In genomic region chr11:111737877-111738205, GRCh38 we compare ENCODE assay signal across 10 cellular contexts. TPM values are rescaled to one million over a fixed set of nuclear protein-coding genes. Genes with fewer than 3 reads are reported as not detected.
DNase-seq lines count a peak whose midpoint lies in the region; ATAC-seq and TF ChIP-seq lines count a peak whose summit lies in the region.
"Had no signal": no experiment of that assay in that cellular context is flagged by ENCODE, and none has a peak within 500 bp of the region (broad histone marks: within the 10 kb centered on the region; RNA-seq: fewer than 3 reads in every experiment).

No MANE protein-coding gene starts in this region.

- H3K27ac ChIP-seq in adipose tissue (ENCODE audit: low read depth, low read length) (peak overlapping the region; percentile 98), thyroid gland (peak overlapping the region; percentile 97 to 99 (median 98))

- H3K4me1 Mint-ChIP-seq in naive B cell: peaks cover 0 to 7% (median 5%) of the 10 kb centered on the region in 3 donors
- H3K4me1 Mint-ChIP-seq in stimulated activated naive CD8-positive, alpha-beta T cell treated with anti-CD3 and anti-CD28 coated beads, Interleukin-15, amount 100 ng/mL, for 72 hours: peaks cover 16% of the 10 kb centered on the region
- H3K4me1 Mint-ChIP-seq in naive thymus-derived CD8-positive, alpha-beta T cell: peaks cover 9 to 18% (median 11%) of the 10 kb centered on the region in 4 donors

- no peak for TF ChIP-seq POLR2A in thyroid gland (IDR thresholded peaks at IDR 0.05)

- H3K4me3 ChIP-seq in thyroid gland (replicated peaks in 1 of 3): no peak overlapping the region

- intact Hi-C loops in thyroid gland (cut with DNase I): no loop called here

- H3K4me1 ChIP-seq in thyroid gland: peaks cover 41 to 54% of the 10 kb centered on the region in 2 donors

- no peaks in the 10 kb centered on the region for H3K27me3 ChIP-seq in thyroid gland

- peak overlapping the region in 4 of 6 donors; percentile 1 to 86 (median 46) for H3K27ac Mint-ChIP-seq in naive B cell
- peak overlapping the region in 1 of 2 donors; percentile 68 for H3K27ac Mint-ChIP-seq in stimulated activated naive CD8-positive, alpha-beta T cell treated with anti-CD3 and anti-CD28 coated beads, Interleukin-15, amount 100 ng/mL, for 72 hours
- peak overlapping the region in 5 of 10 donors; percentile 4 to 92 (median 21) for H3K27ac Mint-ChIP-seq in naive thymus-derived CD8-positive, alpha-beta T cell

- no peak for ATAC-seq in naive B cell (ENCODE audit: low read depth in 2 of 2)
- ATAC-seq in stimulated activated naive CD8-positive, alpha-beta T cell treated with anti-CD3 and anti-CD28 coated beads, Interleukin-15, amount 100 ng/mL, for 72 hours: no peak
- ATAC-seq in HG02970 (IDR thresholded peaks at IDR 0.05; ENCODE audit: low FRiP score, unreplicated experiment): no peak
- ATAC-seq in naive thymus-derived CD8-positive, alpha-beta T cell: no peak

- H3K4me3 Mint-ChIP-seq in naive B cell: no peak overlapping the region
- no peak overlapping the region for H3K4me3 Mint-ChIP-seq in stimulated activated naive CD8-positive, alpha-beta T cell treated with anti-CD3 and anti-CD28 coated beads, Interleukin-15, amount 100 ng/mL, for 72 hours
- no peak overlapping the region for H3K4me3 Mint-ChIP-seq in naive thymus-derived CD8-positive, alpha-beta T cell

- peak; percentile 48 for DNase-seq in fibroblast of peridontal ligament (ENCODE audit: extremely low read depth)
- DNase-seq in naive B cell: no peak
- DNase-seq in thyroid gland: no peak
- DNase-seq in stimulated activated naive CD8-positive, alpha-beta T cell treated with anti-CD3 and anti-CD28 coated beads, Interleukin-15, amount 100 ng/mL, for 72 hours: no peak
- no peak for DNase-seq in NCI-H524 treated with DMSO at 0.1 percent for 48 hours (lab: John Stamatoyannopoulos, UW)
- no peak for DNase-seq in naive thymus-derived CD8-positive, alpha-beta T cell
- DNase-seq: activated CD4-positive, alpha-beta T cell treated with anti-CD3 and anti-CD28 coated beads for 4 hours; DMS79 treated with DMSO at 0.1 percent for 48 hours had no signal

- H3K9me3 Mint-ChIP-seq in naive B cell: no peaks in the 10 kb centered on the region
- H3K9me3 Mint-ChIP-seq in stimulated activated naive CD8-positive, alpha-beta T cell treated with anti-CD3 and anti-CD28 coated beads, Interleukin-15, amount 100 ng/mL, for 72 hours: no peaks in the 10 kb centered on the region
- no peaks in the 10 kb centered on the region for H3K9me3 Mint-ChIP-seq in naive thymus-derived CD8-positive, alpha-beta T cell

- H3K27me3 Mint-ChIP-seq in naive B cell: no peaks in the 10 kb centered on the region
- H3K27me3 Mint-ChIP-seq in stimulated activated naive CD8-positive, alpha-beta T cell treated with anti-CD3 and anti-CD28 coated beads, Interleukin-15, amount 100 ng/mL, for 72 hours: no peaks in the 10 kb centered on the region
- no peaks in the 10 kb centered on the region for H3K27me3 Mint-ChIP-seq in naive thymus-derived CD8-positive, alpha-beta T cell

- TF ChIP-seq CTCF in thyroid gland (IDR thresholded peaks at IDR 0.05): no peak

- peaks cover 10 to 11% of the 10 kb centered on the region in 2 donors for H3K36me3 ChIP-seq in thyroid gland

- POLR2A ChIA-PET in naive thymus-derived CD8-positive, alpha-beta T cell (lab: Charles Lee): no interaction called here

- peaks cover 11 to 25% of the 10 kb centered on the region in 2 donors for H3K36me3 Mint-ChIP-seq in naive B cell
- H3K36me3 Mint-ChIP-seq in naive thymus-derived CD8-positive, alpha-beta T cell: peaks cover 0 to 40% (median 4%) of the 10 kb centered on the region in 3 donors

- H3K9me3 ChIP-seq in thyroid gland: no peaks in the 10 kb centered on the region

- WGBS in adipose tissue, 3 donors: 14 to 82% (median 19%) methylated on average over 8 of the region's 8 CpGs
- 65 to 69% methylated on average over 8 of the region's 8 CpGs for WGBS in thyroid gland, 2 donors

RNA-seq across cellular contexts. Expression of gene PPP2R1B, which starts 28.3 kb away (rescaled TPM):
- polyA plus RNA-seq in adipose tissue: 10 to 100 TPM; 12.1 to 75.3 (median 18.8) TPM
- 10 to 100 TPM; 14.8 to 23.0 (median 18.6) TPM for polyA plus RNA-seq in naive B cell (ENCODE audit: low read depth in 6 of 6)
- total RNA-seq in thyroid gland: 10 to 100 TPM; 22.4 to 39.2 (median 25.3) TPM
- 10 to 100 TPM; 38.1 to 38.2 TPM for total RNA-seq in naive thymus-derived CD8-positive, alpha-beta T cell
- 10 to 100 TPM; 12.5 to 14.8 (median 14.4) TPM for polyA plus RNA-seq in naive thymus-derived CD8-positive, alpha-beta T cell
